ENCODE assay signal across 15 cellular contexts in the genomic region with DNA sequence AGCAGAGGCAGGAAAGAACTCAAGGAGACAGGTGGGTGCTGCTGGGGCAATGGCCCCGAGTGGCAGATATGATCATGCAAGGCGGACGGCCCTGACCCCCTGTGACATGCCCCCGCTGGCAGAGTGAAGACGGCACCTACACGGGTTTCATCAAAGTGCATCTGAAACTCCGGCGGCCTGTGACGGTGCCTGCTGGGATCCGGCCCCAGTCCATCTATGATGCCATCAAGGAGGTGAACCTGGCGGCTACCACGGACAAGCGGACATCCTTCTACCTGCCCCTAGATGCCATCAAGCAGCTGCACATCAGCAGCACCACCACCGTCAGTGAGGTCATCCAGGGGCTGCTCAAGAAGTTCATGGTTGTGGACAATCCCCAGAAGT. TPM values are rescaled to one million over a fixed set of nuclear protein-coding genes. Genes with fewer than 3 reads are reported as not detected.
A peak's percentile ranks its signal among the peaks of the same experiment; 100 is the strongest.
DNase-seq lines count a peak whose midpoint lies in the region; ATAC-seq, FAIRE-seq and TF ChIP-seq lines count a peak whose summit lies in the region.
"Had no signal": no experiment of that assay in that cellular context is flagged by ENCODE, and none has a peak within 500 bp of the region (broad histone marks: within the 10 kb centered on the region; RNA-seq: fewer than 3 reads in every experiment).

No MANE protein-coding gene starts in this region.

- TF ChIP-seq CTCF in kidney (IDR thresholded peaks at IDR 0.05; ENCODE audit: borderline replicate concordance, extremely low read depth, insufficient read depth) = no peak

- H3K27ac Mint-ChIP-seq in CD4-positive, alpha-beta memory T cell = peak overlapping the region in 5 of 7 donors; percentile 93 to 99 (median 95)
- peak overlapping the region; percentile 100 for H3K27ac Mint-ChIP-seq in activated T-helper 1 cell treated with anti-CD3 and anti-CD28 coated beads, Interleukin-12 subunit alpha, Interleukin-12 subunit beta, Interleukin-2, Interleukin-4 antibody, amounts not matched to agents 30 ng/mL and 10 ng/mL and 1 ng/mL, durations not matched to agents 14 hours and 24 hours and 36 hours
- peak overlapping the region in 8 of 9 donors; percentile 2 to 100 (median 91) for H3K27ac Mint-ChIP-seq in naive thymus-derived CD4-positive, alpha-beta T cell

- CTCF ChIA-PET in CD4-positive, alpha-beta memory T cell (lab: Charles Lee; ENCODE audit: partially characterized antibody) = interaction anchor here (0.7 to 18.9 kb wide), 23 partner anchors 7 to 122 kb away, joined by 3 to 550 read pairs (median 6); a partner anchor contains a TSS
- CTCF ChIA-PET in naive thymus-derived CD4-positive, alpha-beta T cell (lab: Charles Lee) = interaction anchor here (0.6 to 15.4 kb wide), 15 partner anchors 9 to 753 kb away, joined by 3 to 424 read pairs (median 6); no protein-coding TSS in a partner anchor

- intact Hi-C loops in CD4-positive, alpha-beta memory T cell (cut with micrococcal nuclease) = no loop called here
- intact Hi-C loops in activated T-helper 1 cell treated with anti-CD3 and anti-CD28 coated beads, Interleukin-12 subunit alpha, Interleukin-12 subunit beta, Interleukin-2, Interleukin-4 antibody, amounts not matched to agents 30 ng/mL and 10 ng/mL and 1 ng/mL, durations not matched to agents 14 hours and 24 hours and 36 hours (cut with micrococcal nuclease) = no loop called here
- intact Hi-C loops in naive thymus-derived CD4-positive, alpha-beta T cell (cut with micrococcal nuclease) = loop anchor here in 1 of 2 donors (5.0 kb wide), 1 partner anchor 112 kb away; a partner anchor contains a TSS
- intact Hi-C loops in kidney (cut with DNase I) = loop anchor here (5.0 kb wide), 2 partner anchors 37 to 92 kb away; no protein-coding TSS in a partner anchor

- peak; percentile 25 for DNase-seq in activated CD4-positive, CD25-positive, alpha-beta regulatory T cell treated with anti-CD3 and anti-CD28 coated beads, Interleukin-2, amount 50 U/mL, for 72 hours
- no peak for DNase-seq in activated CD4-positive, CD25-positive, alpha-beta regulatory T cell (lab: John Stamatoyannopoulos, UW)
- DNase-seq in CD4-positive, alpha-beta memory T cell = no peak
- DNase-seq in activated T-helper 1 cell treated with anti-CD3 and anti-CD28 coated beads, Interleukin-12 subunit alpha, Interleukin-12 subunit beta, Interleukin-2, Interleukin-4 antibody, amounts not matched to agents 30 ng/mL and 10 ng/mL and 1 ng/mL, durations not matched to agents 14 hours and 24 hours and 36 hours (ENCODE audit: low spot score) = no peak
- no peak for DNase-seq in naive thymus-derived CD4-positive, alpha-beta T cell
- DNase-seq in kidney = no peak
- DNase-seq in NCI-H510A treated with DMSO at 0.1 percent for 48 hours (lab: John Stamatoyannopoulos, UW) = no peak
- DNase-seq in DMS53 treated with DMSO at 0.1 percent for 48 hours (lab: John Stamatoyannopoulos, UW; ENCODE audit: unreplicated experiment) = no peak
- DNase-seq: cortex of kidney had no signal

- H3K36me3 Mint-ChIP-seq in CD4-positive, alpha-beta memory T cell = peaks cover 43 to 90% of the 10 kb centered on the region in 2 donors
- H3K36me3 Mint-ChIP-seq in activated T-helper 1 cell treated with anti-CD3 and anti-CD28 coated beads, Interleukin-12 subunit alpha, Interleukin-12 subunit beta, Interleukin-2, Interleukin-4 antibody, amounts not matched to agents 30 ng/mL and 10 ng/mL and 1 ng/mL, durations not matched to agents 14 hours and 24 hours and 36 hours (ENCODE audit: low read depth) = peaks cover 80% of the 10 kb centered on the region
- H3K36me3 Mint-ChIP-seq in naive thymus-derived CD4-positive, alpha-beta T cell = peaks cover 13 to 45% (median 22%) of the 10 kb centered on the region in 5 donors

- H3K4me3 ChIP-seq in CD4-positive, alpha-beta memory T cell (ENCODE audit: low read length in 2 of 2) = no peak overlapping the region
- H3K4me3 ChIP-seq in naive thymus-derived CD4-positive, alpha-beta T cell (ENCODE audit: low read length) = no peak overlapping the region
- H3K4me3 ChIP-seq in kidney (ENCODE audit: low read length in 2 of 2) = no peak overlapping the region
- H3K4me3 ChIP-seq: stomach, transverse colon had no signal

- H3K4me1 Mint-ChIP-seq in CD4-positive, alpha-beta memory T cell = peaks cover 50 to 78% (median 59%) of the 10 kb centered on the region in 4 donors
- H3K4me1 Mint-ChIP-seq in activated T-helper 1 cell treated with anti-CD3 and anti-CD28 coated beads, Interleukin-12 subunit alpha, Interleukin-12 subunit beta, Interleukin-2, Interleukin-4 antibody, amounts not matched to agents 30 ng/mL and 10 ng/mL and 1 ng/mL, durations not matched to agents 14 hours and 24 hours and 36 hours (ENCODE audit: low read depth) = peaks cover 95% of the 10 kb centered on the region
- H3K4me1 Mint-ChIP-seq in naive thymus-derived CD4-positive, alpha-beta T cell = peaks cover 42 to 92% (median 73%) of the 10 kb centered on the region in 7 donors

- no peaks in the 10 kb centered on the region for H3K27me3 Mint-ChIP-seq in CD4-positive, alpha-beta memory T cell
- no peaks in the 10 kb centered on the region for H3K27me3 Mint-ChIP-seq in activated T-helper 1 cell treated with anti-CD3 and anti-CD28 coated beads, Interleukin-12 subunit alpha, Interleukin-12 subunit beta, Interleukin-2, Interleukin-4 antibody, amounts not matched to agents 30 ng/mL and 10 ng/mL and 1 ng/mL, durations not matched to agents 14 hours and 24 hours and 36 hours (ENCODE audit: insufficient read depth)
- H3K27me3 Mint-ChIP-seq in naive thymus-derived CD4-positive, alpha-beta T cell = no peaks in the 10 kb centered on the region

- H3K9ac ChIP-seq in kidney (ENCODE audit: low read length in 2 of 2) = no peak overlapping the region

- H3K4me1 ChIP-seq in CD4-positive, alpha-beta memory T cell (ENCODE audit: insufficient read depth, low read length) = peaks cover 68% of the 10 kb centered on the region
- H3K4me1 ChIP-seq in naive thymus-derived CD4-positive, alpha-beta T cell (ENCODE audit: control insufficient read depth in 2 of 2, insufficient read depth in 2 of 2, low read length in 2 of 2) = peaks cover 44 to 53% of the 10 kb centered on the region in 2 donors
- H3K4me1 ChIP-seq in kidney (ENCODE audit: control insufficient read depth in 1 of 2, insufficient read depth in 1 of 2, low read depth in 1 of 2, low read length in 2 of 2) = no peaks in the 10 kb centered on the region
- H3K4me1 ChIP-seq: Caco-2 had no signal

- H3K9me3 ChIP-seq in CD4-positive, alpha-beta memory T cell (ENCODE audit: control insufficient read depth in 1 of 2, low read length in 2 of 2) = no peaks in the 10 kb centered on the region
- H3K9me3 ChIP-seq in naive thymus-derived CD4-positive, alpha-beta T cell (ENCODE audit: control insufficient read depth in 2 of 3, low read length in 3 of 3) = no peaks in the 10 kb centered on the region
- no peaks in the 10 kb centered on the region for H3K9me3 ChIP-seq in kidney (ENCODE audit: control insufficient read depth in 1 of 2, low read length in 2 of 2)
- H3K9me3 ChIP-seq: Caco-2, stomach, transverse colon had no signal

- peak overlapping the region; percentile 89 for H3K27ac ChIP-seq in CD4-positive, alpha-beta memory T cell (ENCODE audit: low read depth, low read length)
- H3K27ac ChIP-seq in naive thymus-derived CD4-positive, alpha-beta T cell (ENCODE audit: low read depth, low read length) = peak overlapping the region; percentile 90
- H3K27ac ChIP-seq in kidney (ENCODE audit: low read depth in 2 of 2, low read length in 2 of 2) = no peak overlapping the region
- H3K27ac ChIP-seq: 22Rv1, transverse colon had no signal

- H3K27me3 ChIP-seq in CD4-positive, alpha-beta memory T cell (ENCODE audit: insufficient read depth, low read length) = no peaks in the 10 kb centered on the region
- H3K27me3 ChIP-seq in naive thymus-derived CD4-positive, alpha-beta T cell (ENCODE audit: control insufficient read depth in 2 of 2, insufficient read depth in 2 of 2, low read length in 2 of 2) = no peaks in the 10 kb centered on the region
- H3K27me3 ChIP-seq: stomach, transverse colon had no signal

- no peak overlapping the region for H3K4me3 Mint-ChIP-seq in CD4-positive, alpha-beta memory T cell
- H3K4me3 Mint-ChIP-seq in activated T-helper 1 cell treated with anti-CD3 and anti-CD28 coated beads, Interleukin-12 subunit alpha, Interleukin-12 subunit beta, Interleukin-2, Interleukin-4 antibody, amounts not matched to agents 30 ng/mL and 10 ng/mL and 1 ng/mL, durations not matched to agents 14 hours and 24 hours and 36 hours = no peak overlapping the region
- no peak overlapping the region for H3K4me3 Mint-ChIP-seq in naive thymus-derived CD4-positive, alpha-beta T cell

- FAIRE-seq in kidney (lab: Jason Lieb, UNC) = no peak
- FAIRE-seq: HTR-8/SVneo, TTC549 had no signal

- H3K36me3 ChIP-seq in CD4-positive, alpha-beta memory T cell (ENCODE audit: insufficient read depth, low read length) = peaks cover 70% of the 10 kb centered on the region
- peaks cover 42 to 70% (median 43%) of the 10 kb centered on the region in 3 experiments for H3K36me3 ChIP-seq in naive thymus-derived CD4-positive, alpha-beta T cell (ENCODE audit: control insufficient read depth in 2 of 3, insufficient read depth in 3 of 3, low read length in 3 of 3)
- peaks cover 0 to 3% of the 10 kb centered on the region in 2 donors for H3K36me3 ChIP-seq in kidney (ENCODE audit: control insufficient read depth in 1 of 2, insufficient read depth in 2 of 2, low read length in 2 of 2)
- H3K36me3 ChIP-seq: transverse colon had no signal

- POLR2A ChIA-PET in CD4-positive, alpha-beta memory T cell (lab: Charles Lee; ENCODE audit: partially characterized antibody) = interaction anchor here (0.9 to 19.2 kb wide), 7 partner anchors 24 to 122 kb away, joined by 3 to 786 read pairs (median 5); a partner anchor contains a TSS
- POLR2A ChIA-PET in naive thymus-derived CD4-positive, alpha-beta T cell (lab: Charles Lee) = interaction anchor here (0.9 to 30.7 kb wide), 3 partner anchors 8 to 39 kb away, joined by 3 to 722 read pairs (median 17); no protein-coding TSS in a partner anchor

- no peak for ATAC-seq in naive thymus-derived CD4-positive, alpha-beta T cell

- H3K9me3 Mint-ChIP-seq in CD4-positive, alpha-beta memory T cell = peaks cover 0 to 2% (median 0%) of the 10 kb centered on the region in 8 donors
- H3K9me3 Mint-ChIP-seq in activated T-helper 1 cell treated with anti-CD3 and anti-CD28 coated beads, Interleukin-12 subunit alpha, Interleukin-12 subunit beta, Interleukin-2, Interleukin-4 antibody, amounts not matched to agents 30 ng/mL and 10 ng/mL and 1 ng/mL, durations not matched to agents 14 hours and 24 hours and 36 hours = no peaks in the 10 kb centered on the region
- no peaks in the 10 kb centered on the region for H3K9me3 Mint-ChIP-seq in naive thymus-derived CD4-positive, alpha-beta T cell

RNA-seq across cellular contexts. Expression of a gene that starts 28.0 kb away (rescaled TPM):
- 10 to 100 TPM; 53.5 to 54.5 TPM for total RNA-seq in CD4-positive, alpha-beta memory T cell
- polyA plus RNA-seq in CD4-positive, alpha-beta memory T cell = 10 to 100 TPM; 33.5 to 38.9 TPM
- total RNA-seq in activated T-helper 1 cell treated with anti-CD3 and anti-CD28 coated beads, Interleukin-12 subunit alpha, Interleukin-12 subunit beta, Interleukin-2, Interleukin-4 antibody, amounts not matched to agents 30 ng/mL and 10 ng/mL and 1 ng/mL, durations not matched to agents 14 hours and 24 hours and 36 hours = 89.1 and 101 TPM in 2 replicates
- total RNA-seq in naive thymus-derived CD4-positive, alpha-beta T cell = 10 to 100 TPM; 38.7 to 73.0 (median 59.6) TPM
- 10 to 100 TPM; 33.5 to 53.4 TPM for polyA plus RNA-seq in naive thymus-derived CD4-positive, alpha-beta T cell
- total RNA-seq in kidney = 45.1 TPM
- polyA plus RNA-seq in kidney (ENCODE audit: insufficient read depth, low read depth, low replicate concordance) = 44.5 TPM

RNA-seq across cellular contexts. Expression of a gene that starts 51.1 kb away (rescaled TPM):
- 1 to 10 TPM in 1 of 2 experiments, under 1 TPM in 1; 0.78 to 1.2 TPM for total RNA-seq in CD4-positive, alpha-beta memory T cell
- under 1 TPM in 1 of 2 donors, not detected in 1; 0.22 TPM for polyA plus RNA-seq in CD4-positive, alpha-beta memory T cell
- total RNA-seq in activated T-helper 1 cell treated with anti-CD3 and anti-CD28 coated beads, Interleukin-12 subunit alpha, Interleukin-12 subunit beta, Interleukin-2, Interleukin-4 antibody, amounts not matched to agents 30 ng/mL and 10 ng/mL and 1 ng/mL, durations not matched to agents 14 hours and 24 hours and 36 hours = 22.1 and 23.3 TPM in 2 replicates
- 1 to 10 TPM in 2 of 5 experiments, under 1 TPM in 3; 0.22 to 8.2 (median 0.69) TPM for total RNA-seq in naive thymus-derived CD4-positive, alpha-beta T cell
- polyA plus RNA-seq in naive thymus-derived CD4-positive, alpha-beta T cell = not detected
- 12.7 TPM for total RNA-seq in kidney
- 3.5 TPM for polyA plus RNA-seq in kidney (ENCODE audit: insufficient read depth, low read depth, low replicate concordance)
- total RNA-seq: Caco-2 had no signal

Comparison
In these comparisons a context has a peak if more than half of its experiments do, and no peak if none do; other contexts are left out.
1. H3K27ac ChIP-seq: peak in CD4-positive, alpha-beta memory T cell (single experiment) and naive thymus-derived CD4-positive, alpha-beta T cell (single experiment); none in kidney (0 of 2).
2. Peak in every context shown above with its lines, with median percentiles within 50 percentile points of each other: H3K27ac Mint-ChIP-seq.